Comparison of ENCODE assay signal across 18 cellular contexts in the genomic region with DNA sequence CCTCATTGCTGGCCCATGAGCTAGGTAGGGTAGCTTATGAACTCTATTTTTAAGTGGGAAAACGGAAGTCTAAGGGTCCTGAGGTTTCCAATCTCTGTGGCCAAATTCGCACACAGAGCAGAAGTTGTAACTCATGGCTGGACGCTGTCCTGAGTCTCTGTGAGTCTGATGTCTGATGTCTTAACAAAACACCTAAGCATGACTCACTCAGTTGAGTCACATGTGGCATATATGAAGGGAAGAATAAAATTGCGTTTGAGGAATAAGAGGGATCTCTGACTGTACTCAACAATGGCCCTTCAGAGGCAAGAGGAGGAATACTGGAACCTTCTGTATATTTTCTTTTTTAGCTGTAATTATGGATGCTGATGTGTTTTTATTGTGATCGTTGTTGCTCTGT.
A peak's percentile ranks its signal among the peaks of the same experiment; 100 is the strongest.
DNase-seq lines count a peak whose midpoint lies in the region; ATAC-seq and TF ChIP-seq lines count a peak whose summit lies in the region.
"Had no signal": no experiment of that assay in that cellular context is flagged by ENCODE, and none has a peak within 500 bp of the region (broad histone marks: within the 10 kb centered on the region; RNA-seq: fewer than 3 reads in every experiment).

No MANE protein-coding gene starts in this region.

- no peaks in the 10 kb centered on the region for H3K79me1 ChIP-seq in mesendoderm (ENCODE audit: low read length)

- no peak overlapping the region for H3K4me2 ChIP-seq in mesendoderm (ENCODE audit: low read length)

- no peak overlapping the region for H2AK5ac ChIP-seq in mesendoderm (ENCODE audit: low read length)

- in situ Hi-C loops in astrocyte of the spinal cord (cut with HindIII; ENCODE audit: low sequenced_read_pairs), result no loop called here

- H3K4me1 ChIP-seq in mesendoderm (ENCODE audit: control insufficient read depth, low read depth, low read length), result no peaks in the 10 kb centered on the region
- H3K4me1 ChIP-seq: tibial nerve had no signal

- no peak overlapping the region for H2BK120ac ChIP-seq in mesendoderm (ENCODE audit: low read depth, low read length)

- H3K79me2 ChIP-seq in mesendoderm (ENCODE audit: control insufficient read depth, insufficient read depth, low read length), result no peaks in the 10 kb centered on the region

- ATAC-seq in HG03571 (IDR thresholded peaks at IDR 0.05; ENCODE audit: unreplicated experiment), result no peak
- ATAC-seq in HG03045 (IDR thresholded peaks at IDR 0.05; ENCODE audit: unreplicated experiment), result no peak
- ATAC-seq: GM12878 had no signal

- no peak overlapping the region for H3K23ac ChIP-seq in mesendoderm (ENCODE audit: low read length)

- no peak overlapping the region for H2BK5ac ChIP-seq in mesendoderm (ENCODE audit: low read length)

- H3K27ac ChIP-seq in mesendoderm (ENCODE audit: low read depth, low read length), result no peak overlapping the region
- H3K27ac ChIP-seq: tibial nerve had no signal

- H3K4me3 ChIP-seq in astrocyte of the spinal cord (ENCODE audit: low read depth, low read length), result no peak overlapping the region
- no peak overlapping the region for H3K4me3 ChIP-seq in kidney epithelial cell (ENCODE audit: low read depth, low read length)
- H3K4me3 ChIP-seq in mesendoderm (ENCODE audit: low read length), result no peak overlapping the region
- H3K4me3 ChIP-seq: GM12878, tibial nerve had no signal

- H3K36me3 ChIP-seq in kidney epithelial cell (ENCODE audit: control insufficient read depth, insufficient read depth, low read length), result no peaks in the 10 kb centered on the region
- H3K36me3 ChIP-seq in mesendoderm (ENCODE audit: control insufficient read depth, insufficient read depth, low read length), result no peaks in the 10 kb centered on the region
- H3K36me3 ChIP-seq: tibial nerve had no signal

- H4K8ac ChIP-seq in mesendoderm (ENCODE audit: low read depth, low read length), result no peak overlapping the region

- DNase-seq in DMS53 (lab: John Stamatoyannopoulos, UW) (peak; percentile 72), NCI-H226 (peak; percentile 70), astrocyte of the spinal cord (ENCODE audit: low read depth, low spot score) (peak; percentile 80), kidney epithelial cell (ENCODE audit: low read depth) (peak; percentile 86), DMS153 (lab: John Stamatoyannopoulos, UW) (no peak), mesendoderm (no peak)
- DNase-seq: activated CD8-positive, alpha-beta memory T cell treated with anti-CD3 and anti-CD28 coated beads for 24 hours; activated gamma-delta T cell; DND-41; NCI-H2081 treated with DMSO at 0.1 percent for 48 hours; nephron progenitor cell; retina; SIG-M5; stimulated activated CD4-positive, alpha-beta T cell treated with anti-CD3 and anti-CD28 coated beads, Interleukin-1b, Interleukin-23, amount 100 ng/mL, for 48 hours had no signal

- no peak overlapping the region for H3K56ac ChIP-seq in mesendoderm (ENCODE audit: low read length)

- H2BK15ac ChIP-seq in mesendoderm (replicated peaks; ENCODE audit: low read depth), result no peak overlapping the region

- WGBS in mesendoderm (ENCODE audit: extremely low coverage, insufficient coverage, low lambda C conversion rate), result no CpG with 5 or more reads among the region's 5 CpGs

- H3K9ac ChIP-seq in mesendoderm (ENCODE audit: low read length), result no peak overlapping the region

- H4K5ac ChIP-seq in mesendoderm (ENCODE audit: low read length), result no peak overlapping the region

- H3K4ac ChIP-seq in mesendoderm (ENCODE audit: low read depth, low read length), result no peak overlapping the region

- no peak overlapping the region for H3K18ac ChIP-seq in mesendoderm (ENCODE audit: low read length)

- no peak for TF ChIP-seq CTCF in astrocyte of the spinal cord (IDR thresholded peaks at IDR 0.05; ENCODE audit: low read depth, low read length)
- TF ChIP-seq CTCF in kidney epithelial cell (IDR thresholded peaks at IDR 0.05; ENCODE audit: insufficient read depth, low read length, poor library complexity, severe bottlenecking), result no peak

- H3K27me3 ChIP-seq in kidney epithelial cell (ENCODE audit: control insufficient read depth, insufficient read depth, low read length) (no peaks in the 10 kb centered on the region), mesendoderm (ENCODE audit: insufficient read depth, low read length, poor library complexity) (no peaks in the 10 kb centered on the region)
- H3K27me3 ChIP-seq: tibial nerve had no signal

Comparison
In these comparisons a context has a peak if more than half of its experiments do, and no peak if none do; other contexts are left out.
1. DNase-seq: peak in DMS53 (single experiment), NCI-H226 (single experiment), astrocyte of the spinal cord (single experiment) and kidney epithelial cell (single experiment); none in DMS153 (single experiment) and mesendoderm (single experiment).